Comparison of ENCODE assay signal across 2 cellular contexts in the genomic region with DNA sequence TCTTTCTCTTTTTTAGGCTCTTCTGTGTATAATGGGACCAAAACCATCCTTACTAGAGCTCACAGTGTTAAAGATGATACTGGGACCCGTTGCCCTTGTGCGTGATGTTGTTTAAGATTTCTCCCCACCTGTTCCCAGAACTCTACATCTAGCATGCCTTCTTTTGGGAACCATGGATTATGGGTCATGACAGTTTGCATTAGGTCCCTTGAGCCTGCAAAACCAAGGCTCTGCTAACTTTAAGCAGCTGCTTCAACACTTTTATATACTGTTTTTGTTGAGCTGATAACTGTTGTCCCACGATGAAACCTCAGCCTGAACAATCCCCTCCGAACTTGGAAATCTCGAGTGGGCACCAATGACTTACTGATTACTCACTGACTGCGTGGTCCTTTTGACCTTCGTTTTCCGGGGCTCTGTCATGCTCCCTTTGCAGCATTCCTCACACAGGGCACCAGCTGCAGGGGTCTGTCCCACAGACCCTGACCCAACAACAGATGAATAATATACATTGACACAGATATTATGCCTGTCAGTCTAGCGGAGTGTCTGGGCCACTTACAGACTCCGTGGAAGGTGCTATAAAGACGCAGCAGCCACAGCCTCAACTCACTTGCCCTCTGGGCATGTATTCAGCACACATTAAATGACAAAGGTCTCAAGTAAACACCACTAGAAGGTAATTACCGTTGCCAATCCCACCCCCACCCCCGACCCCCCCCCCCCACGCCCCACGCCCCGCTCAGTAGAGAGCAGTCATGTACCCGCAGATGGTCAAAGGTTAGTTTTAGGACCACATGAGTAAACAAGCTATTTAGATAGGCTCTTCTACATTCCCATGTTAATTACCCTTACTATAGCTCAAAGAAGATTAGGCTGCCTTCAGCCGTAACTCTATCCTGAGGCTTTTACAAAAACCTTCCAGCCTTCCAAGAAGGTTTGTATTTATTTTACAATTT.
TF ChIP-seq lines count a peak whose summit lies in the region.

No MANE protein-coding gene starts in this region.

TF ChIP-seq in GM23338, 12 proteins besides CTCF, POLR2A, EP300 and RAD21 (continued from another document):
- TF ChIP-seq, protein P1, sequence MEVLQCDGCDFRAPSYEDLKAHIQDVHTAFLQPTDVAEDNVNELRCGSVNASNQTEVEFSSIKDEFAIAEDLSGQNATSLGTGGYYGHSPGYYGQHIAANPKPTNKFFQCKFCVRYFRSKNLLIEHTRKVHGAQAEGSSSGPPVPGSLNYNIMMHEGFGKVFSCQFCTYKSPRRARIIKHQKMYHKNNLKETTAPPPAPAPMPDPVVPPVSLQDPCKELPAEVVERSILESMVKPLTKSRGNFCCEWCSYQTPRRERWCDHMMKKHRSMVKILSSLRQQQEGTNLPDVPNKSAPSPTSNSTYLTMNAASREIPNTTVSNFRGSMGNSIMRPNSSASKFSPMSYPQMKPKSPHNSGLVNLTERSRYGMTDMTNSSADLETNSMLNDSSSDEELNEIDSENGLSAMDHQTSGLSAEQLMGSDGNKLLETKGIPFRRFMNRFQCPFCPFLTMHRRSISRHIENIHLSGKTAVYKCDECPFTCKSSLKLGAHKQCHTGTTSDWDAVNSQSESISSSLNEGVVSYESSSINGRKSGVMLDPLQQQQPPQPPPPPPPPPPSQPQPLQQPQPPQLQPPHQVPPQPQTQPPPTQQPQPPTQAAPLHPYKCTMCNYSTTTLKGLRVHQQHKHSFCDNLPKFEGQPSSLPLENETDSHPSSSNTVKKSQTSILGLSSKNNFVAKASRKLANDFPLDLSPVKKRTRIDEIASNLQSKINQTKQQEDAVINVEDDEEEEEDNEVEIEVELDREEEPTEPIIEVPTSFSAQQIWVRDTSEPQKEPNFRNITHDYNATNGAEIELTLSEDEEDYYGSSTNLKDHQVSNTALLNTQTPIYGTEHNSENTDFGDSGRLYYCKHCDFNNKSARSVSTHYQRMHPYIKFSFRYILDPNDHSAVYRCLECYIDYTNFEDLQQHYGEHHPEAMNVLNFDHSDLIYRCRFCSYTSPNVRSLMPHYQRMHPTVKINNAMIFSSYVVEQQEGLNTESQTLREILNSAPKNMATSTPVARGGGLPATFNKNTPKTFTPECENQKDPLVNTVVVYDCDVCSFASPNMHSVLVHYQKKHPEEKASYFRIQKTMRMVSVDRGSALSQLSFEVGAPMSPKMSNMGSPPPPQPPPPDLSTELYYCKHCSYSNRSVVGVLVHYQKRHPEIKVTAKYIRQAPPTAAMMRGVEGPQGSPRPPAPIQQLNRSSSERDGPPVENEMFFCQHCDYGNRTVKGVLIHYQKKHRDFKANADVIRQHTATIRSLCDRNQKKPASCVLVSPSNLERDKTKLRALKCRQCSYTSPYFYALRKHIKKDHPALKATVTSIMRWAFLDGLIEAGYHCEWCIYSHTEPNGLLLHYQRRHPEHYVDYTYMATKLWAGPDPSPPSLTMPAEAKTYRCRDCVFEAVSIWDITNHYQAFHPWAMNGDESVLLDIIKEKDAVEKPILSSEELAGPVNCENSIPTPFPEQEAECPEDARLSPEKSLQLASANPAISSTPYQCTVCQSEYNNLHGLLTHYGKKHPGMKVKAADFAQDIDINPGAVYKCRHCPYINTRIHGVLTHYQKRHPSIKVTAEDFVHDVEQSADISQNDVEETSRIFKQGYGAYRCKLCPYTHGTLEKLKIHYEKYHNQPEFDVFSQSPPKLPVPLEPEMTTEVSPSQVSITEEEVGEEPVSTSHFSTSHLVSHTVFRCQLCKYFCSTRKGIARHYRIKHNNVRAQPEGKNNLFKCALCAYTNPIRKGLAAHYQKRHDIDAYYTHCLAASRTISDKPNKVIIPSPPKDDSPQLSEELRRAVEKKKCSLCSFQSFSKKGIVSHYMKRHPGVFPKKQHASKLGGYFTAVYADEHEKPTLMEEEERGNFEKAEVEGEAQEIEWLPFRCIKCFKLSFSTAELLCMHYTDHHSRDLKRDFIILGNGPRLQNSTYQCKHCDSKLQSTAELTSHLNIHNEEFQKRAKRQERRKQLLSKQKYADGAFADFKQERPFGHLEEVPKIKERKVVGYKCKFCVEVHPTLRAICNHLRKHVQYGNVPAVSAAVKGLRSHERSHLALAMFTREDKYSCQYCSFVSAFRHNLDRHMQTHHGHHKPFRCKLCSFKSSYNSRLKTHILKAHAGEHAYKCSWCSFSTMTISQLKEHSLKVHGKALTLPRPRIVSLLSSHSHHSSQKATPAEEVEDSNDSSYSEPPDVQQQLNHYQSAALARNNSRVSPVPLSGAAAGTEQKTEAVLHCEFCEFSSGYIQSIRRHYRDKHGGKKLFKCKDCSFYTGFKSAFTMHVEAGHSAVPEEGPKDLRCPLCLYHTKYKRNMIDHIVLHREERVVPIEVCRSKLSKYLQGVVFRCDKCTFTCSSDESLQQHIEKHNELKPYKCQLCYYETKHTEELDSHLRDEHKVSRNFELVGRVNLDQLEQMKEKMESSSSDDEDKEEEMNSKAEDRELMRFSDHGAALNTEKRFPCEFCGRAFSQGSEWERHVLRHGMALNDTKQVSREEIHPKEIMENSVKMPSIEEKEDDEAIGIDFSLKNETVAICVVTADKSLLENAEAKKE (CRISPR knock-in tag; IDR thresholded peaks at IDR 0.05): no peak
- TF ChIP-seq JUNB (IDR thresholded peaks at IDR 0.05; ENCODE audit: unreplicated experiment): no peak

TF ChIP-seq in K562, 482 proteins besides CTCF, POLR2A, EP300 and RAD21:
- TF ChIP-seq, protein P2, sequence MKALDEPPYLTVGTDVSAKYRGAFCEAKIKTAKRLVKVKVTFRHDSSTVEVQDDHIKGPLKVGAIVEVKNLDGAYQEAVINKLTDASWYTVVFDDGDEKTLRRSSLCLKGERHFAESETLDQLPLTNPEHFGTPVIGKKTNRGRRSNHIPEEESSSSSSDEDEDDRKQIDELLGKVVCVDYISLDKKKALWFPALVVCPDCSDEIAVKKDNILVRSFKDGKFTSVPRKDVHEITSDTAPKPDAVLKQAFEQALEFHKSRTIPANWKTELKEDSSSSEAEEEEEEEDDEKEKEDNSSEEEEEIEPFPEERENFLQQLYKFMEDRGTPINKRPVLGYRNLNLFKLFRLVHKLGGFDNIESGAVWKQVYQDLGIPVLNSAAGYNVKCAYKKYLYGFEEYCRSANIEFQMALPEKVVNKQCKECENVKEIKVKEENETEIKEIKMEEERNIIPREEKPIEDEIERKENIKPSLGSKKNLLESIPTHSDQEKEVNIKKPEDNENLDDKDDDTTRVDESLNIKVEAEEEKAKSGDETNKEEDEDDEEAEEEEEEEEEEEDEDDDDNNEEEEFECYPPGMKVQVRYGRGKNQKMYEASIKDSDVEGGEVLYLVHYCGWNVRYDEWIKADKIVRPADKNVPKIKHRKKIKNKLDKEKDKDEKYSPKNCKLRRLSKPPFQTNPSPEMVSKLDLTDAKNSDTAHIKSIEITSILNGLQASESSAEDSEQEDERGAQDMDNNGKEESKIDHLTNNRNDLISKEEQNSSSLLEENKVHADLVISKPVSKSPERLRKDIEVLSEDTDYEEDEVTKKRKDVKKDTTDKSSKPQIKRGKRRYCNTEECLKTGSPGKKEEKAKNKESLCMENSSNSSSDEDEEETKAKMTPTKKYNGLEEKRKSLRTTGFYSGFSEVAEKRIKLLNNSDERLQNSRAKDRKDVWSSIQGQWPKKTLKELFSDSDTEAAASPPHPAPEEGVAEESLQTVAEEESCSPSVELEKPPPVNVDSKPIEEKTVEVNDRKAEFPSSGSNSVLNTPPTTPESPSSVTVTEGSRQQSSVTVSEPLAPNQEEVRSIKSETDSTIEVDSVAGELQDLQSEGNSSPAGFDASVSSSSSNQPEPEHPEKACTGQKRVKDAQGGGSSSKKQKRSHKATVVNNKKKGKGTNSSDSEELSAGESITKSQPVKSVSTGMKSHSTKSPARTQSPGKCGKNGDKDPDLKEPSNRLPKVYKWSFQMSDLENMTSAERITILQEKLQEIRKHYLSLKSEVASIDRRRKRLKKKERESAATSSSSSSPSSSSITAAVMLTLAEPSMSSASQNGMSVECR (CRISPR knock-in tag; IDR thresholded peaks at IDR 0.05): no peak
- no peak for TF ChIP-seq KLF16 (IDR thresholded peaks at IDR 0.05)
- TF ChIP-seq, protein P3, sequence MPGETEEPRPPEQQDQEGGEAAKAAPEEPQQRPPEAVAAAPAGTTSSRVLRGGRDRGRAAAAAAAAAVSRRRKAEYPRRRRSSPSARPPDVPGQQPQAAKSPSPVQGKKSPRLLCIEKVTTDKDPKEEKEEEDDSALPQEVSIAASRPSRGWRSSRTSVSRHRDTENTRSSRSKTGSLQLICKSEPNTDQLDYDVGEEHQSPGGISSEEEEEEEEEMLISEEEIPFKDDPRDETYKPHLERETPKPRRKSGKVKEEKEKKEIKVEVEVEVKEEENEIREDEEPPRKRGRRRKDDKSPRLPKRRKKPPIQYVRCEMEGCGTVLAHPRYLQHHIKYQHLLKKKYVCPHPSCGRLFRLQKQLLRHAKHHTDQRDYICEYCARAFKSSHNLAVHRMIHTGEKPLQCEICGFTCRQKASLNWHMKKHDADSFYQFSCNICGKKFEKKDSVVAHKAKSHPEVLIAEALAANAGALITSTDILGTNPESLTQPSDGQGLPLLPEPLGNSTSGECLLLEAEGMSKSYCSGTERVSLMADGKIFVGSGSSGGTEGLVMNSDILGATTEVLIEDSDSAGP (CRISPR knock-in tag; IDR thresholded peaks at IDR 0.05): no peak
- TF ChIP-seq, protein P4, sequence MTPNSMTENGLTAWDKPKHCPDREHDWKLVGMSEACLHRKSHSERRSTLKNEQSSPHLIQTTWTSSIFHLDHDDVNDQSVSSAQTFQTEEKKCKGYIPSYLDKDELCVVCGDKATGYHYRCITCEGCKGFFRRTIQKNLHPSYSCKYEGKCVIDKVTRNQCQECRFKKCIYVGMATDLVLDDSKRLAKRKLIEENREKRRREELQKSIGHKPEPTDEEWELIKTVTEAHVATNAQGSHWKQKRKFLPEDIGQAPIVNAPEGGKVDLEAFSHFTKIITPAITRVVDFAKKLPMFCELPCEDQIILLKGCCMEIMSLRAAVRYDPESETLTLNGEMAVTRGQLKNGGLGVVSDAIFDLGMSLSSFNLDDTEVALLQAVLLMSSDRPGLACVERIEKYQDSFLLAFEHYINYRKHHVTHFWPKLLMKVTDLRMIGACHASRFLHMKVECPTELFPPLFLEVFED (CRISPR knock-in tag; conservative IDR thresholded peaks at IDR 0.05): no peak
- TF ChIP-seq ZNF282 (CRISPR knock-in tag; IDR thresholded peaks at IDR 0.05): no peak
- TF ChIP-seq SMAD4 (CRISPR knock-in tag; conservative IDR thresholded peaks at IDR 0.05): no peak
